Comparison of ENCODE assay signal across 1 cellular context in the genomic region with DNA sequence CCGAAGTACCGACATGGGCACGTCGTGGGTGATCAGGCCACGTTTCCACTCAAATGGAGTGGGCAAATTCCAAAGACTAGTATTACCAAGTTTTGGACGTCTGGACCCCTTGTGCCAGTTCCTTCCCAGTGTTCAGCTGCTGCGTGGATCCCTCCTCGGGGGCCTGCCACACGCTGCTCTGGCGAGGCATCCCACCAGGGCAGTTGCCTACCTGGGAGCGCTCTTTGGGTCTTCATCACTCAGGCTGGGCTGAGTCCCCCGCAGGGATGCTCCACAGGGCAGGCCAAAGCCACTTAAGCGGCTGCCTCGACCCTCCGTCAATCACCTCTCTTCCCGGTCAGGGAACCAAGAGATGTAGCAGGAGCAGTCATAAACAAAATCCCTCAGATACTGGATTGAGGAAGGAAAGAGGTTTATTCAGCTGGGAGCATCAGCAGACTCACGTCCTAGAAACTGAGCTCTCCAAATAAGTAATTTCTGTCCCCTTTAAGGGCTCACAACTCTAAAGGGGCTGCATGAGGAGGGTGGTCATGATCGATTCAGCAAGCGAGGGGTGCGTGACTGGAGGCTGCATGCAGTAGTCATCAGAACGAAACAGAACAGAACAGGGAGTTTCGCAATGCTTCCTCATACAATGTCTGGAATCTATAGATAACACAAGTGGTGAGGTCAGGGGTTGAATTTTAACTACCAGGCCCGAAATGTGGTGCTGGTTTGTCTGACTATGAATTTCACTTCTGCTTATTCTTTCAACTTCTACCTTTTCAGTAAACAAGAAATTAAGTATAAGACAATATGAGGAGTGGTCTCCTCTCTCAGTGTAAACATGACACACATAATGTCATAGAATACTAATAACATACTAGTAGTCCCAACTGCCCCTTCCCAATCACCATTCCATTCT.
TF ChIP-seq lines count a peak whose summit lies in the region.

No MANE protein-coding gene starts in this region.

TF ChIP-seq in K562, 482 proteins besides CTCF, POLR2A, EP300 and RAD21 (continued from another document and continues in another):
- TF ChIP-seq ZMIZ1 (IDR thresholded peaks at IDR 0.05; ENCODE audit: low read depth in 2 of 2, low read length in 2 of 2), result peak in 1 of 2 experiments; percentile 45; a peak in 1 of 4 replicates
- TF ChIP-seq STAG1 (CRISPR knock-in tag; IDR thresholded peaks at IDR 0.05; ENCODE audit: borderline replicate concordance), result no peak
- peak; percentile 85 for TF ChIP-seq TAL1 (IDR thresholded peaks at IDR 0.05)
- peak; percentile 29 for TF ChIP-seq CCNT2 (IDR thresholded peaks at IDR 0.05; ENCODE audit: borderline replicate concordance, extremely low read depth, insufficient read length, low read depth, low read length)
- TF ChIP-seq CBFA2T2 (conservative IDR thresholded peaks at IDR 0.05), result peak; percentile 85
- TF ChIP-seq MTA2 (IDR thresholded peaks at IDR 0.05; ENCODE audit: low read depth), result peak; percentile 83
- TF ChIP-seq CXXC5 (CRISPR knock-in tag; IDR thresholded peaks at IDR 0.05), result peak; percentile 44
- TF ChIP-seq DPF2 (IDR thresholded peaks at IDR 0.05), result peak; percentile 84
- 0 out of 2 replicates have a peak, but pooled peaks have one; percentile 29 for TF ChIP-seq NCOA1 (IDR thresholded peaks at IDR 0.05; ENCODE audit: low read depth)
- peak; percentile 66 for TF ChIP-seq ZNF589 (CRISPR knock-in tag; IDR thresholded peaks at IDR 0.05; ENCODE audit: low read depth)
- TF ChIP-seq SPI1 (IDR thresholded peaks at IDR 0.05; ENCODE audit: borderline replicate concordance, low read depth, low read length), result peak; percentile 40
- TF ChIP-seq SOX6 (IDR thresholded peaks at IDR 0.05), result peak; percentile 74
- peak; percentile 61; the same call in 1 of the 2 replicates for TF ChIP-seq JUND (IDR thresholded peaks at IDR 0.05; ENCODE audit: borderline replicate concordance, low read depth, low read length)
- TF ChIP-seq JUND (tag; IDR thresholded peaks at IDR 0.05; ENCODE audit: borderline replicate concordance, low read depth, low read length), result peak; percentile 80; the same call in 2 of the 3 replicates
- TF ChIP-seq ARID1B (IDR thresholded peaks at IDR 0.05), result peak; percentile 92
- TF ChIP-seq FOSL1 (tag; conservative IDR thresholded peaks at IDR 0.05), result peak; percentile 74
- peak; percentile 48 for TF ChIP-seq PKNOX1 (IDR thresholded peaks at IDR 0.05)
- TF ChIP-seq PML (IDR thresholded peaks at IDR 0.05; ENCODE audit: low read length), result peak; percentile 60
- TF ChIP-seq SLC30A9 (CRISPR knock-in tag; IDR thresholded peaks at IDR 0.05), result no peak
- peak; percentile 85 for TF ChIP-seq TCF3 (CRISPR knock-in tag; IDR thresholded peaks at IDR 0.05)
- no peak for TF ChIP-seq ZNF707 (CRISPR knock-in tag; conservative IDR thresholded peaks at IDR 0.05)
- peak; percentile 19; the same call in 1 of the 2 replicates for TF ChIP-seq MGA (IDR thresholded peaks at IDR 0.05)
- peak; percentile 36; the same call in 1 of the 2 replicates for TF ChIP-seq NFIC (IDR thresholded peaks at IDR 0.05)
- peak in 1 of 2 experiments; percentile 13; a peak in 1 of 4 replicates for TF ChIP-seq RCOR1 (IDR thresholded peaks at IDR 0.05; ENCODE audit: borderline replicate concordance in 1 of 2, low read depth in 2 of 2, low read length in 2 of 2)
- TF ChIP-seq, protein P1, sequence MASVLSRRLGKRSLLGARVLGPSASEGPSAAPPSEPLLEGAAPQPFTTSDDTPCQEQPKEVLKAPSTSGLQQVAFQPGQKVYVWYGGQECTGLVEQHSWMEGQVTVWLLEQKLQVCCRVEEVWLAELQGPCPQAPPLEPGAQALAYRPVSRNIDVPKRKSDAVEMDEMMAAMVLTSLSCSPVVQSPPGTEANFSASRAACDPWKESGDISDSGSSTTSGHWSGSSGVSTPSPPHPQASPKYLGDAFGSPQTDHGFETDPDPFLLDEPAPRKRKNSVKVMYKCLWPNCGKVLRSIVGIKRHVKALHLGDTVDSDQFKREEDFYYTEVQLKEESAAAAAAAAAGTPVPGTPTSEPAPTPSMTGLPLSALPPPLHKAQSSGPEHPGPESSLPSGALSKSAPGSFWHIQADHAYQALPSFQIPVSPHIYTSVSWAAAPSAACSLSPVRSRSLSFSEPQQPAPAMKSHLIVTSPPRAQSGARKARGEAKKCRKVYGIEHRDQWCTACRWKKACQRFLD (CRISPR knock-in tag; IDR thresholded peaks at IDR 0.05), result peak; percentile 64; the same call in 1 of the 2 replicates
- peak; percentile 49; the same call in 1 of the 2 replicates for TF ChIP-seq STAT5A (IDR thresholded peaks at IDR 0.05; ENCODE audit: borderline replicate concordance, low read length)
- peak; percentile 61; the same call in 1 of the 2 replicates for TF ChIP-seq CC2D1A (IDR thresholded peaks at IDR 0.05)
- TF ChIP-seq, protein P2, sequence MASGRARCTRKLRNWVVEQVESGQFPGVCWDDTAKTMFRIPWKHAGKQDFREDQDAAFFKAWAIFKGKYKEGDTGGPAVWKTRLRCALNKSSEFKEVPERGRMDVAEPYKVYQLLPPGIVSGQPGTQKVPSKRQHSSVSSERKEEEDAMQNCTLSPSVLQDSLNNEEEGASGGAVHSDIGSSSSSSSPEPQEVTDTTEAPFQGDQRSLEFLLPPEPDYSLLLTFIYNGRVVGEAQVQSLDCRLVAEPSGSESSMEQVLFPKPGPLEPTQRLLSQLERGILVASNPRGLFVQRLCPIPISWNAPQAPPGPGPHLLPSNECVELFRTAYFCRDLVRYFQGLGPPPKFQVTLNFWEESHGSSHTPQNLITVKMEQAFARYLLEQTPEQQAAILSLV (tag; IDR thresholded peaks at IDR 0.05), result peak; percentile 62
- TF ChIP-seq JUN (IDR thresholded peaks at IDR 0.05; ENCODE audit: borderline replicate concordance, low read depth, low read length), result no peak
- no peak for TF ChIP-seq JUN (CRISPR knock-in tag; IDR thresholded peaks at IDR 0.05; ENCODE audit: borderline replicate concordance)
- TF ChIP-seq PCBP2 (IDR thresholded peaks at IDR 0.05; ENCODE audit: low read depth, low read length, poor library complexity, severe bottlenecking), result no peak
- TF ChIP-seq ATF7 (IDR thresholded peaks at IDR 0.05), result peak; percentile 83
- peak in 1 of 2 experiments; percentile 73; a peak in 2 of 4 replicates for TF ChIP-seq ARNT (IDR thresholded peaks at IDR 0.05)
- TF ChIP-seq FOXM1 (IDR thresholded peaks at IDR 0.05; ENCODE audit: low read depth), result peak; percentile 44; the same call in 1 of the 2 replicates
- no peak for TF ChIP-seq FOXM1 (CRISPR knock-in tag; IDR thresholded peaks at IDR 0.05; ENCODE audit: low read depth)
- TF ChIP-seq SMARCB1 (IDR thresholded peaks at IDR 0.05; ENCODE audit: insufficient read length, low read depth), result no peak
- TF ChIP-seq CEBPG (CRISPR knock-in tag; IDR thresholded peaks at IDR 0.05), result peak; percentile 89
- peak; percentile 30 to 82; a peak in 3 of 4 replicates for TF ChIP-seq CEBPG (tag; conservative IDR thresholded peaks at IDR 0.05 in 1 of 2, IDR thresholded peaks at IDR 0.05 in 1 of 2)
- no peak for TF ChIP-seq HSF4 (CRISPR knock-in tag; IDR thresholded peaks at IDR 0.05; ENCODE audit: borderline replicate concordance)
- no peak for TF ChIP-seq ZNF23 (CRISPR knock-in tag; IDR thresholded peaks at IDR 0.05)
- TF ChIP-seq CREM (IDR thresholded peaks at IDR 0.05; ENCODE audit: low read depth), result 0 out of 2 replicates have a peak, but pooled peaks have one; percentile 46
- peak; percentile 85 for TF ChIP-seq NR2C1 (IDR thresholded peaks at IDR 0.05)
- peak; percentile 85 for TF ChIP-seq NR2C1 (tag; IDR thresholded peaks at IDR 0.05)
- TF ChIP-seq NCOR1 (IDR thresholded peaks at IDR 0.05), result peak; percentile 68
